9 cellular contexts compared by ENCODE assay signal in genomic region chr9:110152704-110153374, GRCh38. TPM values are rescaled to one million over a fixed set of nuclear protein-coding genes. Genes with fewer than 3 reads are reported as not detected.
A peak's percentile ranks its signal among the peaks of the same experiment; 100 is the strongest.
DNase-seq lines count a peak whose midpoint lies in the region; ATAC-seq, FAIRE-seq and TF ChIP-seq lines count a peak whose summit lies in the region.
"Had no signal": no experiment of that assay in that cellular context is flagged by ENCODE, and none has a peak within 500 bp of the region (broad histone marks: within the 10 kb centered on the region; RNA-seq: fewer than 3 reads in every experiment).

No MANE protein-coding gene starts in this region.

- no peaks in the 10 kb centered on the region for H3K27me3 Mint-ChIP-seq in activated T-cell treated with anti-CD3 and anti-CD28 coated beads, Interleukin-2, amount 50 U/mL, for 72 hours (ENCODE audit: low read depth)
- H3K27me3 Mint-ChIP-seq in endothelial cell (ENCODE audit: unreplicated experiment) (peaks cover 31% of the 10 kb centered on the region), nephron (ENCODE audit: low read depth) (no peaks in the 10 kb centered on the region)
- H3K27me3 Mint-ChIP-seq: stimulated activated naive CD8-positive, alpha-beta T cell treated with anti-CD3 and anti-CD28 coated beads, Interleukin-15, Interleukin-2, amounts not matched to agents 100 ng/mL and 50 ng/mL, for 24 hours had no signal

- H3K9me2 ChIP-seq in Karpas-422 (replicated peaks; ENCODE audit: insufficient read depth, low read length) = no peaks in the 10 kb centered on the region

- H3K9me3 ChIP-seq in Karpas-422 (ENCODE audit: low read length) = no peaks in the 10 kb centered on the region

- no peak overlapping the region for H2AFZ ChIP-seq in Karpas-422 (ENCODE audit: low read length)

- H3K36me3 ChIP-seq in Karpas-422 (ENCODE audit: insufficient read depth, low read length) = no peaks in the 10 kb centered on the region; the same call in 1 of the 2 replicates

- H3K9ac ChIP-seq in Karpas-422 (ENCODE audit: low read length) = no peak overlapping the region

- no peaks in the 10 kb centered on the region for H4K20me1 ChIP-seq in Karpas-422 (ENCODE audit: insufficient read depth, low read depth, low read length)

- peaks cover 0 to 2% of the 10 kb centered on the region in 2 donors for H3K9me3 Mint-ChIP-seq in activated T-cell treated with anti-CD3 and anti-CD28 coated beads, Interleukin-2, amount 50 U/mL, for 72 hours
- H3K9me3 Mint-ChIP-seq in endothelial cell (ENCODE audit: unreplicated experiment) (no peaks in the 10 kb centered on the region), nephron (peaks cover 5% of the 10 kb centered on the region)
- H3K9me3 Mint-ChIP-seq: stimulated activated naive CD8-positive, alpha-beta T cell treated with anti-CD3 and anti-CD28 coated beads, Interleukin-15, Interleukin-2, amounts not matched to agents 100 ng/mL and 50 ng/mL, for 24 hours had no signal

- peak in 1 of 2 donors; percentile 5 for ATAC-seq in activated T-cell treated with anti-CD3 and anti-CD28 coated beads, Interleukin-2, amount 50 U/mL, for 72 hours (replicated peaks in 1 of 2)
- ATAC-seq in HG03039 (IDR thresholded peaks at IDR 0.05; ENCODE audit: unreplicated experiment) = no peak

- peaks cover 87% of the 10 kb centered on the region for H3K4me1 Mint-ChIP-seq in activated T-cell treated with anti-CD3 and anti-CD28 coated beads, Interleukin-2, amount 50 U/mL, for 72 hours (ENCODE audit: low read depth)
- H3K4me1 Mint-ChIP-seq in endothelial cell (ENCODE audit: unreplicated experiment) (peaks cover 70% of the 10 kb centered on the region), nephron (peaks cover 19% of the 10 kb centered on the region)

- no peak overlapping the region for H3K27ac ChIP-seq in Karpas-422 (ENCODE audit: low read length)

- H3K4me3 ChIP-seq in Karpas-422 (ENCODE audit: low read length) = no peak overlapping the region

- H3K4me3 Mint-ChIP-seq in activated T-cell treated with anti-CD3 and anti-CD28 coated beads, Interleukin-2, amount 50 U/mL, for 72 hours = no peak overlapping the region
- H3K4me3 Mint-ChIP-seq in endothelial cell (ENCODE audit: unreplicated experiment) (peak overlapping the region; percentile 45), nephron (no peak overlapping the region)
- H3K4me3 Mint-ChIP-seq: stimulated activated naive CD8-positive, alpha-beta T cell treated with anti-CD3 and anti-CD28 coated beads, Interleukin-15, Interleukin-2, amounts not matched to agents 100 ng/mL and 50 ng/mL, for 24 hours had no signal

- H3K27me3 ChIP-seq in Karpas-422 (ENCODE audit: low read length) = no peaks in the 10 kb centered on the region

- peaks cover 24% of the 10 kb centered on the region for H3K4me1 ChIP-seq in Karpas-422 (ENCODE audit: low read length)

- FAIRE-seq in RCC 7860 (lab: Jason Lieb, UNC) = no peak

- peak; percentile 76 for TF ChIP-seq CTCF in endothelial cell (IDR thresholded peaks at IDR 0.05; ENCODE audit: unreplicated experiment)
- peak; percentile 80 to 92 (median 83) for TF ChIP-seq CTCF in nephron (IDR thresholded peaks at IDR 0.05; ENCODE audit: unreplicated experiment in 3 of 3)

- DNase-seq in activated T-cell treated with anti-CD3 and anti-CD28 coated beads, Interleukin-2, amount 50 U/mL, for 72 hours = peak in 1 of 2 donors; percentile 32
- no peak for DNase-seq in activated T-cell treated with anti-CD3 and anti-CD28 coated beads for 4 hours
- DNase-seq in Karpas-422 = peak; percentile 86
- DNase-seq in RCC 7860 (ENCODE audit: low spot score) = peak; percentile 49
- peak; percentile 61 for DNase-seq in endothelial cell (ENCODE audit: low spot score)
- DNase-seq in stimulated activated naive CD4-positive, alpha-beta T cell treated with Interleukin-2 at 50 U/mL for 16 hours (lab: John Stamatoyannopoulos, UW) = no peak

- H3K36me3 Mint-ChIP-seq in activated T-cell treated with anti-CD3 and anti-CD28 coated beads, Interleukin-2, amount 50 U/mL, for 72 hours (ENCODE audit: insufficient read depth in 2 of 2) = peaks cover 7 to 23% of the 10 kb centered on the region in 2 donors
- H3K36me3 Mint-ChIP-seq in endothelial cell (ENCODE audit: low read depth, unreplicated experiment) (peaks cover 52% of the 10 kb centered on the region), nephron (ENCODE audit: low read depth) (peaks cover 18% of the 10 kb centered on the region)

- no peak overlapping the region for H3K4me2 ChIP-seq in Karpas-422 (ENCODE audit: low read depth, low read length, poor library complexity, severe bottlenecking)

- H3K79me2 ChIP-seq in Karpas-422 (ENCODE audit: low read length) = no peaks in the 10 kb centered on the region

- peak overlapping the region; percentile 61 for H3K27ac Mint-ChIP-seq in activated T-cell treated with anti-CD3 and anti-CD28 coated beads, Interleukin-2, amount 50 U/mL, for 72 hours
- peak overlapping the region; percentile 70 for H3K27ac Mint-ChIP-seq in endothelial cell (ENCODE audit: unreplicated experiment)
- no peak overlapping the region for H3K27ac Mint-ChIP-seq in nephron
- H3K27ac Mint-ChIP-seq: stimulated activated naive CD8-positive, alpha-beta T cell treated with anti-CD3 and anti-CD28 coated beads, Interleukin-15, Interleukin-2, amounts not matched to agents 100 ng/mL and 50 ng/mL, for 24 hours had no signal

RNA-seq across cellular contexts. Expression of gene C9orf152, which starts 55.1 kb away (rescaled TPM):
- total RNA-seq in activated T-cell treated with anti-CD3 and anti-CD28 coated beads, Interleukin-2, amount 50 U/mL, for 72 hours = not detected
- not detected in 2 replicates for total RNA-seq in Karpas-422 (2014; rRNA removed; shearing (Covaris generic); ENCODE audit: low replicate concordance)
- not detected for total RNA-seq in endothelial cell (ENCODE audit: unreplicated experiment)

Comparison
In these comparisons a context has a peak if more than half of its experiments do, and no peak if none do; other contexts are left out.
1. DNase-seq: peak in Karpas-422 (single experiment), RCC 7860 (single experiment) and endothelial cell (single experiment); none in activated T-cell treated with anti-CD3 and anti-CD28 coated beads for 4 hours (single experiment) and stimulated activated naive CD4-positive, alpha-beta T cell treated with Interleukin-2 at 50 U/mL for 16 hours (single experiment).
2. H3K27ac Mint-ChIP-seq: peak in activated T-cell treated with anti-CD3 and anti-CD28 coated beads, Interleukin-2, amount 50 U/mL, for 72 hours (single experiment) and endothelial cell (single experiment); none in nephron (0 of 3).